In the genomic region with DNA sequence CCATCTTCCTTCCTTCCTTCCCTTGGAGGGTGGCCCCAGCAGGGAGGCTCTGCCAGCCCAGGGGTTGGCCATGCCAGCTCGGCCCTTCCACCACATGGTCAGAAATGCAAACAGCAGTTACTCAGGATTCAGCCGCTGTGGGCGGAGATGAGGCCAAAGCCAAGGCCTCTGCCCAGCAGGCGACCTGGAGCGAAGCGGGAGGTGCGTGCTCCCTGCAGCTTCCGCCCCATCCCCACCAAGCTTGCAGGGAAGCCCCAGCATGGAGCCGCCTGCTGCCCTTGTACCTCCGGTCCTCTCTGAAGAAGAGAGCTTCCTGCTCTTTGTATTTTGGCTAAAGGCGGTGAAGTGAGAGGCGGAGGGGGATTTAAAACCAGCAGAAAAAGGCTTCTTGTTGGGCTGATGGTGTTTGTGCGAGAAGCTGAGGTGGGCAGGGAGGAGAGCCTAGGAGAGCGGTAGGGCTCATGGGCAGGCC, we compare ENCODE assay signal across 14 cellular contexts. TPM values are rescaled to one million over a fixed set of nuclear protein-coding genes. Genes with fewer than 3 reads are reported as not detected.
DNase-seq lines count a peak whose midpoint lies in the region; ATAC-seq and TF ChIP-seq lines count a peak whose summit lies in the region.
"Had no signal": no experiment of that assay in that cellular context is flagged by ENCODE, and none has a peak within 500 bp of the region (broad histone marks: within the 10 kb centered on the region; RNA-seq: fewer than 3 reads in every experiment).

No MANE protein-coding gene starts in this region.

- TF ChIP-seq CTCF in breast epithelium (IDR thresholded peaks at IDR 0.05) (peak in 1 of 3 donors; percentile 26), nephron progenitor cell (IDR thresholded peaks at IDR 0.05) (no peak), vagina (IDR thresholded peaks at IDR 0.05) (no peak)

- DNase-seq in COR-L47 (lab: John Stamatoyannopoulos, UW) (peak; percentile 78), NCI-H1092 (lab: John Stamatoyannopoulos, UW) (peak; percentile 15), breast epithelium (ENCODE audit: low spot score in 2 of 2) (peak; percentile 69 to 83), nephron progenitor cell (peak; percentile 36), EL (no peak), vagina (ENCODE audit: extremely low spot score in 2 of 2) (no peak), germinal center (ENCODE audit: low spot score) (no peak)
- DNase-seq: activated effector memory CD4-positive, alpha-beta T cell treated with anti-CD3 and anti-CD28 coated beads, Interleukin-2, amount 50 U/mL, for 16 hours; colonic mucosa; NCI-H1105 treated with DMSO at 0.1 percent for 48 hours had no signal

- no peaks in the 10 kb centered on the region for H3K9me3 Mint-ChIP-seq in nephron progenitor cell

- peaks cover 5% of the 10 kb centered on the region in 2 donors for H3K4me1 ChIP-seq in breast epithelium
- no peaks in the 10 kb centered on the region for H3K4me1 ChIP-seq in vagina
- H3K4me1 ChIP-seq: colonic mucosa, upper lobe of right lung had no signal

- no peak overlapping the region for H3K4me3 ChIP-seq in breast epithelium
- no peak overlapping the region for H3K4me3 ChIP-seq in vagina
- H3K4me3 ChIP-seq: colonic mucosa, upper lobe of right lung had no signal

- no peak overlapping the region for H3K4me3 Mint-ChIP-seq in nephron progenitor cell

- H3K27ac ChIP-seq in breast epithelium = peak overlapping the region; percentile 60 to 86
- no peak overlapping the region for H3K27ac ChIP-seq in vagina
- H3K27ac ChIP-seq: colonic mucosa, upper lobe of right lung had no signal

- H3K36me3 ChIP-seq in breast epithelium (no peaks in the 10 kb centered on the region), vagina (no peaks in the 10 kb centered on the region)
- H3K36me3 ChIP-seq: colonic mucosa, upper lobe of right lung had no signal

- H3K27ac Mint-ChIP-seq in nephron progenitor cell = no peak overlapping the region

- no peak for ATAC-seq in HG02759 (IDR thresholded peaks at IDR 0.05; ENCODE audit: unreplicated experiment)
- ATAC-seq: sciatic nerve, upper lobe of right lung had no signal

- peaks cover 24% of the 10 kb centered on the region for H3K4me1 Mint-ChIP-seq in nephron progenitor cell

- no peak for TF ChIP-seq POLR2A in breast epithelium (IDR thresholded peaks at IDR 0.05)
- no peak for TF ChIP-seq POLR2A in vagina (IDR thresholded peaks at IDR 0.05)

- H3K9me3 ChIP-seq in breast epithelium = no peaks in the 10 kb centered on the region
- no peaks in the 10 kb centered on the region for H3K9me3 ChIP-seq in vagina
- H3K9me3 ChIP-seq: colonic mucosa, upper lobe of right lung had no signal

- intact Hi-C loops in breast epithelium (cut with DNase I; ENCODE audit: low total_unique reads) (no loop called here), vagina (cut with DNase I) (no loop called here)

- H3K27me3 Mint-ChIP-seq in nephron progenitor cell (ENCODE audit: low read depth, poor library complexity) = peaks cover 40% of the 10 kb centered on the region

- no peaks in the 10 kb centered on the region for H3K36me3 Mint-ChIP-seq in nephron progenitor cell (ENCODE audit: low read depth)

- no peaks in the 10 kb centered on the region for H3K27me3 ChIP-seq in breast epithelium
- no peaks in the 10 kb centered on the region for H3K27me3 ChIP-seq in vagina
- H3K27me3 ChIP-seq: colonic mucosa, upper lobe of right lung had no signal

RNA-seq across cellular contexts. Expression of a gene that starts 50.4 kb away (rescaled TPM):
- 10 to 100 TPM in 2 of 3 donors, 1 to 10 TPM in 1; 3.7 to 95.0 (median 53.7) TPM for total RNA-seq in breast epithelium
- total RNA-seq in vagina = 40.8 TPM
- total RNA-seq: OCI-LY7 had no signal

Comparison
In these comparisons a context has a peak if more than half of its experiments do, and no peak if none do; other contexts are left out.
1. DNase-seq: peak in COR-L47 (single experiment), NCI-H1092 (single experiment), breast epithelium (2 of 2) and nephron progenitor cell (single experiment); none in EL (single experiment), vagina (0 of 2) and germinal center (single experiment).